In genomic region chr1:207826557-207827487, GRCh38 we compare ENCODE assay signal across 8 cellular contexts.
DNase-seq lines count a peak whose midpoint lies in the region; ATAC-seq, FAIRE-seq and TF ChIP-seq lines count a peak whose summit lies in the region.

No MANE protein-coding gene starts in this region.

- H3K9me3 ChIP-seq in astrocyte (ENCODE audit: insufficient read depth, low read depth, low read length) (no peaks in the 10 kb centered on the region), upper lobe of left lung (no peaks in the 10 kb centered on the region)

- H3K27ac ChIP-seq in astrocyte (ENCODE audit: low read depth, low read length) = no peak overlapping the region
- peak overlapping the region; percentile 97 to 98 (median 98) for H3K27ac ChIP-seq in upper lobe of left lung
- no peak overlapping the region for H3K27ac ChIP-seq in foreskin keratinocyte

- TF ChIP-seq EP300 in upper lobe of left lung (IDR thresholded peaks at IDR 0.05) = no peak

- H3K36me3 ChIP-seq in astrocyte (ENCODE audit: insufficient read depth, low read length) = no peaks in the 10 kb centered on the region
- peaks cover 0 to 3% (median 0%) of the 10 kb centered on the region in 4 donors for H3K36me3 ChIP-seq in upper lobe of left lung

- peak overlapping the region; percentile 69 for H3K4me3 Mint-ChIP-seq in activated naive CD4-positive, alpha-beta T cell treated with anti-CD3 and anti-CD28 coated beads for 36 hours
- H3K4me3 Mint-ChIP-seq in astrocyte (ENCODE audit: unreplicated experiment) = no peak overlapping the region

- H3K4me1 ChIP-seq in astrocyte (ENCODE audit: insufficient read depth, low read length) (peaks cover 13% of the 10 kb centered on the region), upper lobe of left lung (peaks cover 68 to 89% (median 73%) of the 10 kb centered on the region in 4 donors), foreskin keratinocyte (peaks cover 13% of the 10 kb centered on the region)

- no peaks in the 10 kb centered on the region for H3K9me3 Mint-ChIP-seq in activated naive CD4-positive, alpha-beta T cell treated with anti-CD3 and anti-CD28 coated beads for 36 hours
- no peaks in the 10 kb centered on the region for H3K9me3 Mint-ChIP-seq in astrocyte (ENCODE audit: unreplicated experiment)

- H3K4me2 ChIP-seq in astrocyte (ENCODE audit: low read length) = peak overlapping the region; percentile 74

- no peak for ATAC-seq in upper lobe of left lung (ENCODE audit: low FRiP score in 2 of 2)
- ATAC-seq in GM18502 (IDR thresholded peaks at IDR 0.05; ENCODE audit: poor library complexity, unreplicated experiment) = no peak
- ATAC-seq in foreskin keratinocyte = no peak

- no peak overlapping the region for H2AFZ ChIP-seq in astrocyte (ENCODE audit: low read depth, low read length)

- no peaks in the 10 kb centered on the region for H3K79me2 ChIP-seq in astrocyte (ENCODE audit: insufficient read depth, low read length)

- H3K4me1 Mint-ChIP-seq in activated naive CD4-positive, alpha-beta T cell treated with anti-CD3 and anti-CD28 coated beads for 36 hours (ENCODE audit: low read depth) = peaks cover 96% of the 10 kb centered on the region
- H3K4me1 Mint-ChIP-seq in astrocyte (ENCODE audit: low read depth, unreplicated experiment) = peaks cover 22% of the 10 kb centered on the region

- H3K4me3 ChIP-seq in astrocyte (ENCODE audit: insufficient read depth, low read depth, low read length) = no peak overlapping the region
- peak overlapping the region in 3 of 4 donors; percentile 22 to 68 (median 38) for H3K4me3 ChIP-seq in upper lobe of left lung

- WGBS in upper lobe of left lung, 2 donors = 27 to 31% methylated on average over 17 to 18 of the region's 18 CpGs

- TF ChIP-seq CTCF in astrocyte (IDR thresholded peaks at IDR 0.05; ENCODE audit: insufficient read depth, low read depth, low read length) (no peak), upper lobe of left lung (IDR thresholded peaks at IDR 0.05) (no peak), foreskin keratinocyte (conservative IDR thresholded peaks at IDR 0.05) (no peak)

- no peaks in the 10 kb centered on the region for H3K27me3 ChIP-seq in astrocyte (ENCODE audit: insufficient read depth, low read length)
- no peaks in the 10 kb centered on the region for H3K27me3 ChIP-seq in upper lobe of left lung
- H3K27me3 ChIP-seq in foreskin keratinocyte = no peaks in the 10 kb centered on the region

- no peak for DNase-seq in activated naive CD4-positive, alpha-beta T cell treated with anti-CD3 and anti-CD28 coated beads for 36 hours
- no peak for DNase-seq in activated naive CD4-positive, alpha-beta T cell (lab: John Stamatoyannopoulos, UW)
- DNase-seq in astrocyte (ENCODE audit: low read depth) (no peak), medulla oblongata (ENCODE audit: extremely low spot score) (peak; percentile 35), upper lobe of left lung (no peak), foreskin keratinocyte (no peak)
- DNase-seq in activated CD8-positive, alpha-beta memory T cell treated with anti-CD3 and anti-CD28 coated beads, Interleukin-2, amount 50 U/mL, for 48 hours = no peak

- intact Hi-C loops in activated naive CD4-positive, alpha-beta T cell treated with anti-CD3 and anti-CD28 coated beads for 36 hours (cut with micrococcal nuclease) = loop anchor here (1.0 to 10.0 kb wide), 8 partner anchors 30 to 1928 kb away; partner anchors contain the start of genes CD46, FCMR, PFKFB2 and TRAF3IP3

- no peaks in the 10 kb centered on the region for H3K27me3 Mint-ChIP-seq in activated naive CD4-positive, alpha-beta T cell treated with anti-CD3 and anti-CD28 coated beads for 36 hours (ENCODE audit: low read depth)
- H3K27me3 Mint-ChIP-seq in astrocyte (ENCODE audit: low read depth, unreplicated experiment) = peaks cover 5% of the 10 kb centered on the region

- CTCF ChIA-PET in activated naive CD4-positive, alpha-beta T cell treated with anti-CD3 and anti-CD28 coated beads for 36 hours (lab: Charles Lee) = interaction anchor here (0.5 to 15.6 kb wide), 13 partner anchors 15 to 138 kb away, joined by 3 to 342 read pairs (median 5); no protein-coding TSS in a partner anchor

- FAIRE-seq in astrocyte (lab: Jason Lieb, UNC) = no peak

- H3K9ac ChIP-seq in astrocyte (ENCODE audit: low read length) = peak overlapping the region; percentile 42

- TF ChIP-seq POLR2A in upper lobe of left lung (IDR thresholded peaks at IDR 0.05) = no peak

- no peaks in the 10 kb centered on the region for H4K20me1 ChIP-seq in astrocyte (ENCODE audit: insufficient read depth, low read length)

- peak overlapping the region; percentile 91 for H3K27ac Mint-ChIP-seq in activated naive CD4-positive, alpha-beta T cell treated with anti-CD3 and anti-CD28 coated beads for 36 hours
- peak overlapping the region; percentile 53 for H3K27ac Mint-ChIP-seq in astrocyte (ENCODE audit: unreplicated experiment)

- peaks cover 13% of the 10 kb centered on the region for H3K36me3 Mint-ChIP-seq in activated naive CD4-positive, alpha-beta T cell treated with anti-CD3 and anti-CD28 coated beads for 36 hours (ENCODE audit: low read depth)
- H3K36me3 Mint-ChIP-seq in astrocyte (ENCODE audit: low read depth, unreplicated experiment) = no peaks in the 10 kb centered on the region

Comparison
In these comparisons a context has a peak if more than half of its experiments do, and no peak if none do; other contexts are left out.
1. H3K27ac ChIP-seq: peak in upper lobe of left lung (4 of 4); none in astrocyte (single experiment) and foreskin keratinocyte (single experiment).